ENCODE assay signal across 15 cellular contexts in the genomic region with DNA sequence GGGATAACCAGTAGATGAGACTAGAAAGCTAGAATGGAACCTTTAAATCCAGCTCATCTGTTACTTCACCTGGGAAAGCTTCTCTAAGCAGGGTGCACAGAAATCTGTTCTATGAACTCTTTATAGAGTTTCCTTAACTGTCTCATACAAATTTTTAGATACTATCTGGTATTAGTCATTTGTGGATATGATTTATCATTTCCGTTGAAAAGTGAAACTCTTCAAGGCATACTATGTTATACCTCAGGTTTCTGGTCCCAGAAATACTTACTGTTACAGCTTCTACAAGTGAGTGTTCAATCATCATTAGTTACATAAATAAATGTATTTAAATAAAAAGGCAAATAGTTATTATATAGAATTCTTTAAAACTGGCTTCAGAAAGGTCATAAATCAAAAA.
DNase-seq lines count a peak whose midpoint lies in the region; ATAC-seq and TF ChIP-seq lines count a peak whose summit lies in the region.
"Had no signal": no experiment of that assay in that cellular context is flagged by ENCODE, and none has a peak within 500 bp of the region (broad histone marks: within the 10 kb centered on the region; RNA-seq: fewer than 3 reads in every experiment).

No MANE protein-coding gene starts in this region.

- H3K27me3 Mint-ChIP-seq in activated T-cell treated with anti-CD3 and anti-CD28 coated beads, Interleukin-2, amount 50 U/mL, for 72 hours (ENCODE audit: low read depth), result peaks cover 7% of the 10 kb centered on the region
- H3K27me3 Mint-ChIP-seq: CD4-positive, alpha-beta T cell had no signal

- intact Hi-C loops in dorsolateral prefrontal cortex (cut with DNase I), result no loop called here

- DNase-seq in activated T-cell treated with anti-CD3 and anti-CD28 coated beads, Interleukin-2, amount 50 U/mL, for 72 hours, result no peak
- no peak for DNase-seq in activated T-cell treated with anti-CD3 and anti-CD28 coated beads, Interleukin-2, amount 50 U/mL, for 1 hour
- no peak for DNase-seq in stimulated activated effector memory CD8-positive, alpha-beta T cell treated with anti-CD3 and anti-CD28 coated beads, Interleukin-12 subunit alpha, Interleukin-12 subunit beta, amount 100 ng/mL, for 72 hours (ENCODE audit: low spot score in 2 of 2)
- no peak for DNase-seq in germinal center (ENCODE audit: low spot score)
- no peak for DNase-seq in dorsolateral prefrontal cortex
- DNase-seq in MM.1S, result no peak
- DNase-seq: activated CD4-positive, alpha-beta T cell treated with anti-CD3 and anti-CD28 coated beads, Interleukin-2, amount 10 ng/mL, durations not matched to agents 24 days and 14 days; CD4-positive, alpha-beta T cell; immature natural killer cell; natural killer cell; stomach; T1000 had no signal

- H3K9me2 ChIP-seq in MM.1S (replicated peaks; ENCODE audit: insufficient read depth, low read length), result no peaks in the 10 kb centered on the region

- no peaks in the 10 kb centered on the region for H3K27me3 ChIP-seq in OCI-LY3 (ENCODE audit: low read depth, low read length)
- no peaks in the 10 kb centered on the region for H3K27me3 ChIP-seq in dorsolateral prefrontal cortex
- H3K27me3 ChIP-seq in MM.1S (replicated peaks; ENCODE audit: insufficient read depth, low read length), result no peaks in the 10 kb centered on the region
- H3K27me3 ChIP-seq: stomach had no signal

- H3F3A ChIP-seq in MM.1S (ENCODE audit: insufficient read depth, low read length), result no peaks in the 10 kb centered on the region

- no peak overlapping the region for H3K9ac ChIP-seq in OCI-LY3 (ENCODE audit: low read length)
- no peak overlapping the region for H3K9ac ChIP-seq in MM.1S (ENCODE audit: low read length)

- peaks cover 8% of the 10 kb centered on the region for H3K4me1 ChIP-seq in OCI-LY3 (ENCODE audit: low read length)
- H3K4me1 ChIP-seq in MM.1S (ENCODE audit: low read length), result peaks cover 4% of the 10 kb centered on the region; the same call in 1 of the 2 replicates
- H3K4me1 ChIP-seq: stomach had no signal

- H3K4me1 Mint-ChIP-seq in activated T-cell treated with anti-CD3 and anti-CD28 coated beads, Interleukin-2, amount 50 U/mL, for 72 hours (ENCODE audit: low read depth), result peaks cover 4% of the 10 kb centered on the region
- no peaks in the 10 kb centered on the region for H3K4me1 Mint-ChIP-seq in stimulated activated effector memory CD8-positive, alpha-beta T cell treated with anti-CD3 and anti-CD28 coated beads, Interleukin-12 subunit alpha, Interleukin-12 subunit beta, amount 100 ng/mL, for 72 hours
- H3K4me1 Mint-ChIP-seq: activated CD4-positive, alpha-beta T cell treated with anti-CD3 and anti-CD28 coated beads, Interleukin-2, amount 10 ng/mL, durations not matched to agents 24 days and 14 days; immature natural killer cell; natural killer cell had no signal

- TF ChIP-seq CTCF in OCI-LY3 (IDR thresholded peaks at IDR 0.05; ENCODE audit: low read depth, low read length), result no peak
- TF ChIP-seq CTCF in dorsolateral prefrontal cortex (IDR thresholded peaks at IDR 0.05 in 54 of 56, conservative IDR thresholded peaks at IDR 0.05 in 2 of 56; ENCODE audit: low read depth in 1 of 56, partially characterized antibody in 56 of 56), result no peak
- TF ChIP-seq CTCF in MM.1S (IDR thresholded peaks at IDR 0.05; ENCODE audit: low read length), result no peak

- H4K20me1 ChIP-seq in OCI-LY3 (ENCODE audit: insufficient read depth, low read length) (no peaks in the 10 kb centered on the region), MM.1S (ENCODE audit: insufficient read depth, low read length) (no peaks in the 10 kb centered on the region)

- H3K79me2 ChIP-seq in OCI-LY3 (ENCODE audit: low read length) (no peaks in the 10 kb centered on the region), MM.1S (ENCODE audit: low read length) (no peaks in the 10 kb centered on the region)

- no peak overlapping the region; the same call in 1 of the 2 replicates for H3K4me3 ChIP-seq in OCI-LY3 (ENCODE audit: low read length)
- no peak overlapping the region for H3K4me3 ChIP-seq in dorsolateral prefrontal cortex
- no peak overlapping the region for H3K4me3 ChIP-seq in MM.1S (ENCODE audit: low read length)
- H3K4me3 ChIP-seq: K562, stomach had no signal

- no peak overlapping the region for H2AFZ ChIP-seq in OCI-LY3 (ENCODE audit: low read depth, low read length)
- H2AFZ ChIP-seq in MM.1S (ENCODE audit: low read length), result no peak overlapping the region

- H3K9me3 ChIP-seq in OCI-LY3 (ENCODE audit: insufficient read depth, low read length), result peaks cover 4% of the 10 kb centered on the region; the same call in 1 of the 2 replicates
- no peaks in the 10 kb centered on the region for H3K9me3 ChIP-seq in MM.1S (replicated peaks; ENCODE audit: insufficient read depth, low read length)
- H3K9me3 ChIP-seq: stomach had no signal

- H3K36me3 Mint-ChIP-seq in activated T-cell treated with anti-CD3 and anti-CD28 coated beads, Interleukin-2, amount 50 U/mL, for 72 hours (ENCODE audit: insufficient read depth in 2 of 2), result no peaks in the 10 kb centered on the region
- H3K36me3 Mint-ChIP-seq in stimulated activated effector memory CD8-positive, alpha-beta T cell treated with anti-CD3 and anti-CD28 coated beads, Interleukin-12 subunit alpha, Interleukin-12 subunit beta, amount 100 ng/mL, for 72 hours, result no peaks in the 10 kb centered on the region
- H3K36me3 Mint-ChIP-seq: immature natural killer cell, natural killer cell had no signal

- H3K36me3 ChIP-seq in OCI-LY3 (replicated peaks; ENCODE audit: low read depth, low read length) (no peaks in the 10 kb centered on the region), MM.1S (replicated peaks; ENCODE audit: insufficient read depth, low read length) (no peaks in the 10 kb centered on the region)
- H3K36me3 ChIP-seq: stomach had no signal

- ATAC-seq in activated T-cell treated with anti-CD3 and anti-CD28 coated beads, Interleukin-2, amount 50 U/mL, for 72 hours (replicated peaks in 1 of 2), result peak; percentile 67 to 82
- ATAC-seq in HG02798 (IDR thresholded peaks at IDR 0.05; ENCODE audit: poor library complexity, unreplicated experiment), result peak; percentile 77
- peak; percentile 61 for ATAC-seq in stimulated activated effector memory CD8-positive, alpha-beta T cell treated with anti-CD3 and anti-CD28 coated beads, Interleukin-12 subunit alpha, Interleukin-12 subunit beta, amount 100 ng/mL, for 72 hours
- ATAC-seq: K562, natural killer cell had no signal

- H3K4me3 Mint-ChIP-seq in activated T-cell treated with anti-CD3 and anti-CD28 coated beads, Interleukin-2, amount 50 U/mL, for 72 hours, result no peak overlapping the region
- H3K4me3 Mint-ChIP-seq in stimulated activated effector memory CD8-positive, alpha-beta T cell treated with anti-CD3 and anti-CD28 coated beads, Interleukin-12 subunit alpha, Interleukin-12 subunit beta, amount 100 ng/mL, for 72 hours, result no peak overlapping the region
- H3K4me3 Mint-ChIP-seq: activated CD4-positive, alpha-beta T cell treated with anti-CD3 and anti-CD28 coated beads, Interleukin-2, amount 10 ng/mL, durations not matched to agents 24 days and 14 days; CD4-positive, alpha-beta T cell; immature natural killer cell; natural killer cell had no signal

- H3K27ac Mint-ChIP-seq in activated T-cell treated with anti-CD3 and anti-CD28 coated beads, Interleukin-2, amount 50 U/mL, for 72 hours, result no peak overlapping the region
- no peak overlapping the region for H3K27ac Mint-ChIP-seq in stimulated activated effector memory CD8-positive, alpha-beta T cell treated with anti-CD3 and anti-CD28 coated beads, Interleukin-12 subunit alpha, Interleukin-12 subunit beta, amount 100 ng/mL, for 72 hours
- H3K27ac Mint-ChIP-seq: activated CD4-positive, alpha-beta T cell treated with anti-CD3 and anti-CD28 coated beads, Interleukin-2, amount 10 ng/mL, durations not matched to agents 24 days and 14 days; CD4-positive, alpha-beta T cell; immature natural killer cell; natural killer cell had no signal

- no peak overlapping the region for H3K27ac ChIP-seq in OCI-LY3 (ENCODE audit: low read length)
- H3K27ac ChIP-seq in dorsolateral prefrontal cortex, result no peak overlapping the region
- no peak overlapping the region for H3K27ac ChIP-seq in MM.1S (ENCODE audit: low read length)
- H3K27ac ChIP-seq: stomach had no signal

- H3K4me2 ChIP-seq in OCI-LY3 (ENCODE audit: low read length) (peak overlapping the region; percentile 6; the same call in 1 of the 2 replicates), MM.1S (ENCODE audit: low read depth, low read length) (no peak overlapping the region)

- no peaks in the 10 kb centered on the region for H3K9me3 Mint-ChIP-seq in activated T-cell treated with anti-CD3 and anti-CD28 coated beads, Interleukin-2, amount 50 U/mL, for 72 hours
- no peaks in the 10 kb centered on the region for H3K9me3 Mint-ChIP-seq in stimulated activated effector memory CD8-positive, alpha-beta T cell treated with anti-CD3 and anti-CD28 coated beads, Interleukin-12 subunit alpha, Interleukin-12 subunit beta, amount 100 ng/mL, for 72 hours
- H3K9me3 Mint-ChIP-seq: activated CD4-positive, alpha-beta T cell treated with anti-CD3 and anti-CD28 coated beads, Interleukin-2, amount 10 ng/mL, durations not matched to agents 24 days and 14 days; CD4-positive, alpha-beta T cell had no signal
